Comparison of ENCODE assay signal across 8 cellular contexts in genomic region chr14:96363751-96364336, GRCh38. TPM values are rescaled to one million over a fixed set of nuclear protein-coding genes. Genes with fewer than 3 reads are reported as not detected.
DNase-seq lines count a peak whose midpoint lies in the region; ATAC-seq and TF ChIP-seq lines count a peak whose summit lies in the region.

No MANE protein-coding gene starts in this region.

- intact Hi-C loops in esophagus squamous epithelium (cut with DNase I) = no loop called here

- H3K4me3 ChIP-seq in esophagus squamous epithelium (peak overlapping the region; percentile 72 to 100 (median 92)), stomach smooth muscle (ENCODE audit: low read length in 2 of 2) (peak overlapping the region; percentile 83 to 94)

- DNase-seq in NCI-H1417 (lab: John Stamatoyannopoulos, UW) = peak; percentile 60 to 87 (median 83)
- DNase-seq in NCI-H1417 treated with DMSO at 0.1 percent for 48 hours (lab: John Stamatoyannopoulos, UW) = no peak
- DNase-seq in NCI-H2171 (lab: John Stamatoyannopoulos, UW) = peak; percentile 32
- DNase-seq in activated CD4-positive, alpha-beta T cell treated with anti-CD3 and anti-CD28 coated beads, Interleukin-2, amount 50 U/mL, for 48 hours = peak; percentile 38 to 47
- DNase-seq in esophagus squamous epithelium (lab: John Stamatoyannopoulos, UW) = no peak
- DNase-seq in naive B cell = no peak

- TF ChIP-seq CTCF in esophagus squamous epithelium (IDR thresholded peaks at IDR 0.05) = no peak

- peak overlapping the region in 5 of 6 donors; percentile 74 to 90 (median 89) for H3K27ac Mint-ChIP-seq in naive B cell

- peak overlapping the region; percentile 94 to 99 (median 96) for H3K27ac ChIP-seq in esophagus squamous epithelium
- no peak overlapping the region for H3K27ac ChIP-seq in stomach smooth muscle (ENCODE audit: low read length)

- peak overlapping the region; percentile 87 to 95 (median 90) for H3K4me3 Mint-ChIP-seq in naive B cell

- H3K9ac ChIP-seq in stomach smooth muscle (ENCODE audit: low read length in 2 of 2) = peak overlapping the region; percentile 49 to 76

- no peaks in the 10 kb centered on the region for H3K9me3 ChIP-seq in esophagus squamous epithelium
- H3K9me3 ChIP-seq in stomach smooth muscle (ENCODE audit: control insufficient read depth in 2 of 2, low read length in 2 of 2) = no peaks in the 10 kb centered on the region

- no peak for TF ChIP-seq POLR2A in esophagus squamous epithelium (IDR thresholded peaks at IDR 0.05)

- peaks cover 2 to 4% of the 10 kb centered on the region in 2 donors for H3K36me3 Mint-ChIP-seq in naive B cell

- H3K27me3 Mint-ChIP-seq in naive B cell = no peaks in the 10 kb centered on the region

- H3K4me1 ChIP-seq in esophagus squamous epithelium (peaks cover 14 to 53% (median 25%) of the 10 kb centered on the region in 3 donors), stomach smooth muscle (ENCODE audit: control insufficient read depth, insufficient read depth, low read length) (peaks cover 11% of the 10 kb centered on the region)

- peaks cover 43 to 47% (median 45%) of the 10 kb centered on the region in 3 donors for H3K4me1 Mint-ChIP-seq in naive B cell

- peaks cover 0 to 3% (median 0%) of the 10 kb centered on the region in 7 donors for H3K9me3 Mint-ChIP-seq in naive B cell

- H3K36me3 ChIP-seq in esophagus squamous epithelium (no peaks in the 10 kb centered on the region), stomach smooth muscle (ENCODE audit: control insufficient read depth in 2 of 2, insufficient read depth in 2 of 2, low read length in 2 of 2) (no peaks in the 10 kb centered on the region)

- ATAC-seq in HG02759 (IDR thresholded peaks at IDR 0.05; ENCODE audit: unreplicated experiment) (peak; percentile 37), naive B cell (ENCODE audit: low read depth in 2 of 2) (peak; percentile 18 to 22)

- WGBS in esophagus squamous epithelium, 2 donors = 0 to 12% methylated on average over 3 to 6 of the region's 38 CpGs

- H3K27me3 ChIP-seq in esophagus squamous epithelium = no peaks in the 10 kb centered on the region
- H3K27me3 ChIP-seq in stomach smooth muscle (ENCODE audit: control insufficient read depth in 1 of 2, insufficient read depth in 2 of 2, low read length in 2 of 2) = no peaks in the 10 kb centered on the region

RNA-seq across cellular contexts. Expression of gene GSKIP, which starts 0.5 kb away (rescaled TPM):
- total RNA-seq in esophagus squamous epithelium = 10 to 100 TPM; 30.3 to 65.1 (median 49.7) TPM
- polyA plus RNA-seq in naive B cell (ENCODE audit: low read depth in 6 of 6) = 10 to 100 TPM; 19.0 to 31.6 (median 24.0) TPM

RNA-seq across cellular contexts. Expression of gene ATG2B, which starts 0.7 kb away (rescaled TPM):
- total RNA-seq in esophagus squamous epithelium = 10 to 100 TPM; 10.6 to 24.6 (median 14.0) TPM
- 1 to 10 TPM; 1.4 to 2.2 (median 1.8) TPM for polyA plus RNA-seq in naive B cell (ENCODE audit: low read depth in 6 of 6)

RNA-seq across cellular contexts. Expression of gene AK7, which starts 28.1 kb away (rescaled TPM):
- 1 to 10 TPM; 1.2 to 8.2 (median 2.5) TPM for total RNA-seq in esophagus squamous epithelium
- polyA plus RNA-seq in naive B cell (ENCODE audit: low read depth in 6 of 6) = under 1 TPM in 1 of 6 donors, not detected in 5; 0.62 TPM

Comparison
In these comparisons a context has a peak if more than half of its experiments do, and no peak if none do; other contexts are left out.
1. DNase-seq: peak in NCI-H1417 (3 of 3), NCI-H2171 (single experiment) and activated CD4-positive, alpha-beta T cell treated with anti-CD3 and anti-CD28 coated beads, Interleukin-2, amount 50 U/mL, for 48 hours (2 of 2); none in NCI-H1417 treated with DMSO at 0.1 percent for 48 hours (single experiment), esophagus squamous epithelium (single experiment) and naive B cell (single experiment).